Comparison of ENCODE assay signal across 20 cellular contexts in genomic region chr12:111823891-111824290, GRCh38. TPM values are rescaled to one million over a fixed set of nuclear protein-coding genes. Genes with fewer than 3 reads are reported as not detected.
DNase-seq lines count a peak whose midpoint lies in the region; ATAC-seq, FAIRE-seq and TF ChIP-seq lines count a peak whose summit lies in the region.
"Had no signal": no experiment of that assay in that cellular context is flagged by ENCODE, and none has a peak within 500 bp of the region (broad histone marks: within the 10 kb centered on the region; RNA-seq: fewer than 3 reads in every experiment).

No MANE protein-coding gene starts in this region.

- H3K36me3 ChIP-seq in HepG2 (replicated peaks in 1 of 2; ENCODE audit: control insufficient read depth in 1 of 2, insufficient read depth in 2 of 2, low read length in 2 of 2) (no peaks in the 10 kb centered on the region), right lobe of liver (no peaks in the 10 kb centered on the region), neural progenitor cell (no peaks in the 10 kb centered on the region), MG63 (no peaks in the 10 kb centered on the region)

- TF ChIP-seq POLR2A in HepG2 (IDR thresholded peaks at IDR 0.05; ENCODE audit: insufficient read depth in 1 of 2, low read depth in 2 of 2, low read length in 2 of 2) (no peak), right lobe of liver (IDR thresholded peaks at IDR 0.05) (no peak)

- H4K20me1 ChIP-seq in HepG2 (ENCODE audit: insufficient read depth, low read length) (no peaks in the 10 kb centered on the region), neural progenitor cell (ENCODE audit: low read depth) (no peaks in the 10 kb centered on the region)

- H3K79me2 ChIP-seq in HepG2 (ENCODE audit: insufficient read depth, low read length) (no peaks in the 10 kb centered on the region), neural progenitor cell (ENCODE audit: low read depth) (no peaks in the 10 kb centered on the region)

- H3F3A ChIP-seq in neural progenitor cell (ENCODE audit: low read depth), result peaks cover 3% of the 10 kb centered on the region

- H3K4me3 Mint-ChIP-seq in neural progenitor cell (no peak overlapping the region), osteocyte (ENCODE audit: unreplicated experiment) (no peak overlapping the region)
- H3K4me3 Mint-ChIP-seq: CD8-positive, alpha-beta memory T cell had no signal

- H3K27ac ChIP-seq in HepG2 (ENCODE audit: extremely low read length, insufficient read depth, low read length) (no peak overlapping the region), right lobe of liver (no peak overlapping the region), neural progenitor cell (no peak overlapping the region)
- H3K27ac ChIP-seq: A549 had no signal

- no TSS peak for BruUV-seq in HepG2 (replicated peaks; lab: Mats Ljungman, UMichigan)

- H3K9ac ChIP-seq in HepG2 (ENCODE audit: insufficient read depth, low read depth, low read length) (no peak overlapping the region), neural progenitor cell (no peak overlapping the region)

- no peak for TF ChIP-seq EP300 in HepG2 (IDR thresholded peaks at IDR 0.05; ENCODE audit: low read depth in 2 of 2, low read length in 2 of 2)
- no peak for TF ChIP-seq EP300 in HepG2 (CRISPR knock-in tag; IDR thresholded peaks at IDR 0.05; ENCODE audit: borderline replicate concordance)

- WGBS in HepG2 (ENCODE audit: low lambda C conversion rate), result 25% methylated on average over 2 of the region's 3 CpGs
- 63% methylated on average over 2 of the region's 3 CpGs for WGBS in right lobe of liver (ENCODE audit: insufficient coverage, low coverage, low lambda C conversion rate, missing lambda C conversion rate)

- TF ChIP-seq CTCF in HepG2 (CRISPR knock-in tag; IDR thresholded peaks at IDR 0.05) (no peak), right lobe of liver (IDR thresholded peaks at IDR 0.05) (no peak), neural progenitor cell (IDR thresholded peaks at IDR 0.05) (no peak), osteocyte (IDR thresholded peaks at IDR 0.05) (no peak)

- H3K4me2 ChIP-seq in HepG2 (ENCODE audit: low read depth, low read length) (peak overlapping the region; percentile 18; the same call in 1 of the 2 replicates), neural progenitor cell (no peak overlapping the region)
- H3K4me2 ChIP-seq: A549 had no signal

- H3K27ac Mint-ChIP-seq in neural progenitor cell (no peak overlapping the region), osteocyte (ENCODE audit: unreplicated experiment) (no peak overlapping the region)
- H3K27ac Mint-ChIP-seq: CD8-positive, alpha-beta memory T cell had no signal

- H3K9me3 ChIP-seq in HepG2 (ENCODE audit: low read length), result no peaks in the 10 kb centered on the region
- no peaks in the 10 kb centered on the region for H3K9me3 ChIP-seq in right lobe of liver
- H3K9me3 ChIP-seq in neural progenitor cell (ENCODE audit: low read depth), result no peaks in the 10 kb centered on the region
- H3K9me3 ChIP-seq in MG63, result no peaks in the 10 kb centered on the region
- H3K9me3 ChIP-seq: A549 had no signal

- H3K27me3 ChIP-seq in HepG2 (ENCODE audit: control insufficient read depth in 1 of 2, insufficient read depth in 2 of 2, low read length in 2 of 2) (no peaks in the 10 kb centered on the region), right lobe of liver (no peaks in the 10 kb centered on the region), neural progenitor cell (no peaks in the 10 kb centered on the region), MG63 (peaks cover 19% of the 10 kb centered on the region)

- in situ Hi-C loops in HepG2 (cut with HindIII; ENCODE audit: extremely low pct_ligation_motif_present, low pct_unique_long_range_greater_than_20kb), result no loop called here

- CTCF ChIA-PET in HepG2 (lab: Yijun Ruan, JAX; ENCODE audit: low intra/inter-chr PET ratio, low total read pairs), result no interaction called here

- H2AFZ ChIP-seq in HepG2 (ENCODE audit: low read length) (no peak overlapping the region), neural progenitor cell (replicated peaks) (peak overlapping the region; percentile 89)

- H3K4me1 Mint-ChIP-seq in neural progenitor cell (peaks cover 33% of the 10 kb centered on the region), osteocyte (ENCODE audit: unreplicated experiment) (no peaks in the 10 kb centered on the region)
- H3K4me1 Mint-ChIP-seq: CD8-positive, alpha-beta memory T cell had no signal

- peaks cover 8% of the 10 kb centered on the region; the same call in 1 of the 2 replicates for H3K4me1 ChIP-seq in HepG2 (ENCODE audit: insufficient read depth, low read length)
- H3K4me1 ChIP-seq in right lobe of liver, result no peaks in the 10 kb centered on the region
- peaks cover 11% of the 10 kb centered on the region for H3K4me1 ChIP-seq in neural progenitor cell
- H3K4me1 ChIP-seq: A549 had no signal

- peaks cover 5% of the 10 kb centered on the region for H3K27me3 Mint-ChIP-seq in neural progenitor cell (ENCODE audit: insufficient read depth, low read depth)
- peaks cover 60% of the 10 kb centered on the region for H3K27me3 Mint-ChIP-seq in osteocyte (ENCODE audit: unreplicated experiment)

- H3K4me3 ChIP-seq in HepG2 (replicated peaks in 1 of 3; ENCODE audit: insufficient read depth in 1 of 3, low read depth in 2 of 3, low read length in 3 of 3) (no peak overlapping the region), right lobe of liver (no peak overlapping the region), neural progenitor cell (no peak overlapping the region), MG63 (no peak overlapping the region)
- H3K4me3 ChIP-seq: A549 had no signal

- DNase-seq in HepG2 (ENCODE audit: low spot score), result peak; percentile 16
- DNase-seq in right lobe of liver, result no peak
- peak; percentile 90 for DNase-seq in islet precursor cell
- DNase-seq in neural progenitor cell (ENCODE audit: low spot score), result no peak
- no peak for DNase-seq in osteocyte (ENCODE audit: extremely low spot score, unreplicated experiment)
- DNase-seq in NCI-H2227 (lab: John Stamatoyannopoulos, UW; ENCODE audit: unreplicated experiment), result no peak
- DNase-seq in effector CD8-positive, alpha-beta T cell (lab: John Stamatoyannopoulos, UW), result no peak
- no peak for DNase-seq in MG63
- DNase-seq: C1 segment of cervical spinal cord, DMS79, GOT3, NCI-H1417, NCI-H187, NCI-H2107, NCI-H226, SIG-M5 had no signal

- H3K36me3 Mint-ChIP-seq in neural progenitor cell (no peaks in the 10 kb centered on the region), osteocyte (ENCODE audit: unreplicated experiment) (no peaks in the 10 kb centered on the region)
- H3K36me3 Mint-ChIP-seq: CD8-positive, alpha-beta memory T cell had no signal

- no peak for FAIRE-seq in HepG2 (lab: Jason Lieb, UNC)
- FAIRE-seq: A549, GM12892, GM18507 had no signal

- intact Hi-C loops in HepG2 (cut with micrococcal nuclease; ENCODE audit: unreplicated experiment) (loop anchor here (5.0 kb wide), 1 partner anchor 123 kb away; no protein-coding TSS in a partner anchor), right lobe of liver (cut with DNase I) (no loop called here)

- POLR2A ChIA-PET in HepG2 (lab: Yijun Ruan, JAX), result no interaction called here

- no peak for TF ChIP-seq RAD21 in HepG2 (CRISPR knock-in tag; IDR thresholded peaks at IDR 0.05)

- no peaks in the 10 kb centered on the region for H3K9me3 Mint-ChIP-seq in neural progenitor cell
- H3K9me3 Mint-ChIP-seq in osteocyte (ENCODE audit: unreplicated experiment), result no peaks in the 10 kb centered on the region

- ATAC-seq in HepG2 (no peak), right lobe of liver (no peak)

RNA-seq across cellular contexts. Expression of gene MAPKAPK5, which starts 18.1 kb away (rescaled TPM):
- total RNA-seq in HepG2 (2016; rRNA removed; fragmentation: Illumina TruSeq; extraction: Trizol), result 47.5 and 58.2 TPM in 2 replicates
- total RNA-seq in HepG2 (2016; cell fraction: cytosol; rRNA removed; fragmentation: Illumina TruSeq; extraction: Trizol; ENCODE audit: low read depth), result 39.2 and 39.5 TPM in 2 replicates
- total RNA-seq in HepG2 (2016; cell fraction: insoluble cytoplasmic fraction; rRNA removed; fragmentation: Illumina TruSeq; extraction: Trizol), result 47.8 and 57.4 TPM in 2 replicates
- 77.5 and 77.8 TPM in 2 replicates for total RNA-seq in HepG2 (2016; cell fraction: membrane; rRNA removed; fragmentation: Illumina TruSeq; extraction: Trizol)
- 54.2 and 63.6 TPM in 2 replicates for total RNA-seq in HepG2 (2016; cell fraction: nucleus; rRNA removed; fragmentation: Illumina TruSeq; extraction: Trizol)
- 36.7 and 43.2 TPM in 2 replicates for polyA plus RNA-seq in HepG2 (2011; rRNA removed)
- 32.6 TPM in 2 replicates for polyA plus RNA-seq in HepG2 (2011; cell fraction: cytosol; rRNA removed)
- polyA plus RNA-seq in HepG2 (2011; cell fraction: nucleus; rRNA removed), result 51.8 and 52.3 TPM in 2 replicates
- polyA plus RNA-seq in HepG2 (2012), result 27.7 and 31.8 TPM in 2 replicates
- 34.7 and 39.7 TPM in 2 replicates for polyA plus RNA-seq in HepG2 (2016; cell fraction: cytosol; fragmentation: Illumina TruSeq; extraction: Trizol; ENCODE audit: low read depth)
- 46.1 and 53.0 TPM in 2 replicates for polyA plus RNA-seq in HepG2 (2016; cell fraction: insoluble cytoplasmic fraction; fragmentation: Illumina TruSeq; extraction: Trizol; ENCODE audit: low read depth)
- polyA plus RNA-seq in HepG2 (2016; cell fraction: membrane; fragmentation: Illumina TruSeq; extraction: Trizol; ENCODE audit: low read depth), result 54.7 and 59.5 TPM in 2 replicates
- 84.3 and 88.6 TPM in 2 replicates for polyA plus RNA-seq in HepG2 (2016; cell fraction: nucleus; fragmentation: Illumina TruSeq; extraction: Trizol; ENCODE audit: insufficient read depth, low read depth)
- 27.6 and 41.1 TPM in 2 replicates for polyA minus RNA-seq in HepG2 (2011; rRNA and poly(A)+ RNA removed; ENCODE audit: low replicate concordance)
- polyA minus RNA-seq in HepG2 (2011; cell fraction: cytosol; rRNA and poly(A)+ RNA removed), result 11.3 and 19.1 TPM in 2 replicates
- polyA minus RNA-seq in HepG2 (2011; cell fraction: nucleus; rRNA and poly(A)+ RNA removed), result 51.0 and 69.4 TPM in 2 replicates
- total RNA-seq in right lobe of liver, result 10 to 100 TPM; 18.0 to 28.1 (median 19.9) TPM
- 70.8 and 89.8 TPM in 2 replicates for total RNA-seq in neural progenitor cell (ENCODE audit: low replicate concordance)
- total RNA-seq in osteocyte, result 41.4 and 45.0 TPM in 2 replicates
- 22.5 and 46.4 TPM in 2 replicates for total RNA-seq in MG63 (2014; rRNA removed; shearing (Covaris generic); ENCODE audit: low replicate concordance)

RNA-seq across cellular contexts. Expression of gene ALDH2, which starts 57.2 kb away (rescaled TPM):
- total RNA-seq in HepG2 (2016; rRNA removed; fragmentation: Illumina TruSeq; extraction: Trizol) (72.8 and 103 TPM in 2 replicates), right lobe of liver (1,000 to 10,000 TPM in 2 of 6 experiments, 100 to 1,000 TPM in 4; 287 to 1,060 (median 749) TPM), neural progenitor cell (ENCODE audit: low replicate concordance) (60.0 and 107 TPM in 2 replicates), osteocyte (68.4 and 69.1 TPM in 2 replicates)
- 8.4 and 10.0 TPM in 2 replicates for total RNA-seq in HepG2 (2016; cell fraction: cytosol; rRNA removed; fragmentation: Illumina TruSeq; extraction: Trizol; ENCODE audit: low read depth)
- 66.6 and 111 TPM in 2 replicates for total RNA-seq in HepG2 (2016; cell fraction: insoluble cytoplasmic fraction; rRNA removed; fragmentation: Illumina TruSeq; extraction: Trizol)
- 21.1 and 23.4 TPM in 2 replicates for total RNA-seq in HepG2 (2016; cell fraction: membrane; rRNA removed; fragmentation: Illumina TruSeq; extraction: Trizol)
- total RNA-seq in HepG2 (2016; cell fraction: nucleus; rRNA removed; fragmentation: Illumina TruSeq; extraction: Trizol), result 30.1 and 34.3 TPM in 2 replicates
- polyA plus RNA-seq in HepG2 (2011; rRNA removed), result 67.8 and 78.8 TPM in 2 replicates
- polyA plus RNA-seq in HepG2 (2011; cell fraction: cytosol; rRNA removed), result 60.0 and 72.7 TPM in 2 replicates
- polyA plus RNA-seq in HepG2 (2011; cell fraction: nucleus; rRNA removed), result 56.8 and 58.9 TPM in 2 replicates
- 46.9 and 67.0 TPM in 2 replicates for polyA plus RNA-seq in HepG2 (2012)
- 21.3 and 21.9 TPM in 2 replicates for polyA plus RNA-seq in HepG2 (2016; cell fraction: cytosol; fragmentation: Illumina TruSeq; extraction: Trizol; ENCODE audit: low read depth)
- 133 and 139 TPM in 2 replicates for polyA plus RNA-seq in HepG2 (2016; cell fraction: insoluble cytoplasmic fraction; fragmentation: Illumina TruSeq; extraction: Trizol; ENCODE audit: low read depth)
- polyA plus RNA-seq in HepG2 (2016; cell fraction: membrane; fragmentation: Illumina TruSeq; extraction: Trizol; ENCODE audit: low read depth), result 31.6 and 34.9 TPM in 2 replicates
- polyA plus RNA-seq in HepG2 (2016; cell fraction: nucleus; fragmentation: Illumina TruSeq; extraction: Trizol; ENCODE audit: insufficient read depth, low read depth), result 105 and 114 TPM in 2 replicates
- polyA minus RNA-seq in HepG2 (2011; rRNA and poly(A)+ RNA removed; ENCODE audit: low replicate concordance), result 3.8 and 84.5 TPM in 2 replicates
- 39.2 and 47.6 TPM in 2 replicates for polyA minus RNA-seq in HepG2 (2011; cell fraction: cytosol; rRNA and poly(A)+ RNA removed)
- polyA minus RNA-seq in HepG2 (2011; cell fraction: nucleus; rRNA and poly(A)+ RNA removed), result 13.9 and 14.5 TPM in 2 replicates
- 55.8 and 61.9 TPM in 2 replicates for total RNA-seq in MG63 (2014; rRNA removed; shearing (Covaris generic); ENCODE audit: low replicate concordance)

Comparison
In these comparisons a context has a peak if more than half of its experiments do, and no peak if none do; other contexts are left out.
1. DNase-seq: peak in HepG2 (single experiment) and islet precursor cell (single experiment); none in right lobe of liver (0 of 3), neural progenitor cell (single experiment), osteocyte (single experiment), NCI-H2227 (single experiment), effector CD8-positive, alpha-beta T cell (single experiment) and MG63 (single experiment).